8 cellular contexts compared by ENCODE assay signal in genomic region chr17:77423589-77424451, GRCh38.
A peak's percentile ranks its signal among the peaks of the same experiment; 100 is the strongest.
DNase-seq lines count a peak whose midpoint lies in the region; ATAC-seq and TF ChIP-seq lines count a peak whose summit lies in the region.

No MANE protein-coding gene starts in this region.

- TF ChIP-seq CTCF in Caco-2 (IDR thresholded peaks at IDR 0.05; ENCODE audit: insufficient read depth in 1 of 2, low read depth in 1 of 2, low read length in 1 of 2, severe bottlenecking in 1 of 2, unreplicated experiment in 1 of 2) (no peak), WI38 (IDR thresholded peaks at IDR 0.05; ENCODE audit: low read depth, low read length) (no peak)

- H3K36me3 ChIP-seq in Caco-2 (ENCODE audit: control insufficient read depth, insufficient read depth, low read length), result no peaks in the 10 kb centered on the region; the same call in none of the 2 replicates

- H3K4me3 Mint-ChIP-seq in Caco-2 (ENCODE audit: unreplicated experiment), result no peak overlapping the region

- no peak for DNase-seq in Caco-2
- peak; percentile 92 for DNase-seq in Right ventricle myocardium superior
- DNase-seq in posterior vena cava (ENCODE audit: low spot score), result peak; percentile 97
- no peak for DNase-seq in GM19240 (ENCODE audit: insufficient read length, low spot score)
- no peak for DNase-seq in NCI-H510A (lab: John Stamatoyannopoulos, UW)
- DNase-seq in activated naive CD4-positive, alpha-beta T cell treated with anti-CD3 and anti-CD28 coated beads, Interleukin-2, amount 50 U/mL, for 16 hours, result no peak

- H3K4me1 ChIP-seq in Caco-2, result peaks cover 45% of the 10 kb centered on the region

- H3K9me3 ChIP-seq in Caco-2, result no peaks in the 10 kb centered on the region

- CTCF ChIA-PET in Caco-2 (lab: Charles Lee), result no interaction called here

- peak; percentile 74 for ATAC-seq in Right ventricle myocardium superior (ENCODE audit: poor library complexity)
- ATAC-seq in HG02678 (IDR thresholded peaks at IDR 0.05; ENCODE audit: unreplicated experiment), result no peak

- peaks cover 21% of the 10 kb centered on the region for H3K4me1 Mint-ChIP-seq in Caco-2 (ENCODE audit: low read depth, unreplicated experiment)

- BruUV-seq in Caco-2 (replicated peaks; lab: Mats Ljungman, UMichigan), result no TSS peak

- no peaks in the 10 kb centered on the region for H3K27me3 ChIP-seq in Caco-2 (replicated peaks; ENCODE audit: control insufficient read depth, insufficient read depth, low read length)

- intact Hi-C loops in Caco-2 (cut with micrococcal nuclease; ENCODE audit: unreplicated experiment), result no loop called here
- intact Hi-C loops in Right ventricle myocardium superior (cut with DNase I), result loop anchor here (5.0 kb wide), 2 partner anchors 47 to 72 kb away; no protein-coding TSS in a partner anchor
- intact Hi-C loops in posterior vena cava (cut with DNase I), result loop anchor here in 1 of 2 donors (2.0 kb wide), 1 partner anchor 35 kb away; no protein-coding TSS in a partner anchor

- H3K9me3 Mint-ChIP-seq in Caco-2 (ENCODE audit: unreplicated experiment), result no peaks in the 10 kb centered on the region

- H3K4me3 ChIP-seq in Caco-2 (ENCODE audit: low read depth, low read length) (no peak overlapping the region), WI38 (ENCODE audit: low read depth, low read length) (0 out of 2 replicates have a peak overlapping the region, but pooled peaks have one; percentile 8)

- H3K27ac Mint-ChIP-seq in Caco-2 (ENCODE audit: unreplicated experiment), result peak overlapping the region; percentile 80

- H3K36me3 Mint-ChIP-seq in Caco-2 (ENCODE audit: insufficient read depth, unreplicated experiment), result peaks cover 10% of the 10 kb centered on the region

- H3K27me3 Mint-ChIP-seq in Caco-2 (ENCODE audit: insufficient read depth, unreplicated experiment), result no peaks in the 10 kb centered on the region

- POLR2A ChIA-PET in Caco-2 (lab: Charles Lee), result no interaction called here

Comparison
In these comparisons a context has a peak if more than half of its experiments do, and no peak if none do; other contexts are left out.
1. DNase-seq: peak in Right ventricle myocardium superior (single experiment) and posterior vena cava (single experiment); none in Caco-2 (0 of 2), GM19240 (single experiment), NCI-H510A (single experiment) and activated naive CD4-positive, alpha-beta T cell treated with anti-CD3 and anti-CD28 coated beads, Interleukin-2, amount 50 U/mL, for 16 hours (single experiment).